1 cellular context compared by ENCODE assay signal in the genomic region with DNA sequence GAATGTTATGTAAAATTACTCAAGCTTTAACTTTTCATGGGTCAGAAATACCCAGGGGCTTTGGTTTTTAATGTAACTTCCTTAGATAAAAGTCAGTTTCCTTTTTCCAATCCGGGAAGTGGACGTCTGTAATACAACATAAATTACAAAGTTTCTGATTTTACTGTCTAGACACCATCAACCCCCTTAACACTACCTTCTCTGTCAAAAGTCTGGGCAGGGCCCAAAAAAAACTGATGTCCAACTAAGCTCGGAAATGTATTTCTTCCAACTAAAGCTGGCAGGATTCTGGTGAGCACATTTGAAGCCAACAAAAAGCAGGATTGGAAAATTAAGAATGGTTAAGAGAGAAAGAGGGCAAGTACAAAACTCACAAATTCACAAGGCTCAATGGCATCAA.
TF ChIP-seq lines count a peak whose summit lies in the region.

No MANE protein-coding gene starts in this region.

TF ChIP-seq in IMR-90, 13 proteins besides CTCF, POLR2A, EP300 and RAD21:
- TF ChIP-seq MAFK (IDR thresholded peaks at IDR 0.05; ENCODE audit: low read depth, low read length) (no peak), MXI1 (IDR thresholded peaks at IDR 0.05; ENCODE audit: borderline replicate concordance, low read depth, low read length) (no peak), NFE2L2 (IDR thresholded peaks at IDR 0.05; ENCODE audit: low read depth, low read length) (no peak), CEBPB (IDR thresholded peaks at IDR 0.05; ENCODE audit: low read depth, low read length) (no peak), FOS (IDR thresholded peaks at IDR 0.05; ENCODE audit: low read depth, low read length) (no peak), CHD1 (IDR thresholded peaks at IDR 0.05; ENCODE audit: low read depth, low read length) (no peak), RFX5 (IDR thresholded peaks at IDR 0.05; ENCODE audit: low read depth, low read length) (no peak), SMC3 (IDR thresholded peaks at IDR 0.05; ENCODE audit: low read depth, low read length) (no peak)
- TF ChIP-seq, protein P1, sequence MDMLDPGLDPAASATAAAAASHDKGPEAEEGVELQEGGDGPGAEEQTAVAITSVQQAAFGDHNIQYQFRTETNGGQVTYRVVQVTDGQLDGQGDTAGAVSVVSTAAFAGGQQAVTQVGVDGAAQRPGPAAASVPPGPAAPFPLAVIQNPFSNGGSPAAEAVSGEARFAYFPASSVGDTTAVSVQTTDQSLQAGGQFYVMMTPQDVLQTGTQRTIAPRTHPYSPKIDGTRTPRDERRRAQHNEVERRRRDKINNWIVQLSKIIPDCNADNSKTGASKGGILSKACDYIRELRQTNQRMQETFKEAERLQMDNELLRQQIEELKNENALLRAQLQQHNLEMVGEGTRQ (IDR thresholded peaks at IDR 0.05; ENCODE audit: low read depth, low read length) = no peak
- TF ChIP-seq, protein P2, sequence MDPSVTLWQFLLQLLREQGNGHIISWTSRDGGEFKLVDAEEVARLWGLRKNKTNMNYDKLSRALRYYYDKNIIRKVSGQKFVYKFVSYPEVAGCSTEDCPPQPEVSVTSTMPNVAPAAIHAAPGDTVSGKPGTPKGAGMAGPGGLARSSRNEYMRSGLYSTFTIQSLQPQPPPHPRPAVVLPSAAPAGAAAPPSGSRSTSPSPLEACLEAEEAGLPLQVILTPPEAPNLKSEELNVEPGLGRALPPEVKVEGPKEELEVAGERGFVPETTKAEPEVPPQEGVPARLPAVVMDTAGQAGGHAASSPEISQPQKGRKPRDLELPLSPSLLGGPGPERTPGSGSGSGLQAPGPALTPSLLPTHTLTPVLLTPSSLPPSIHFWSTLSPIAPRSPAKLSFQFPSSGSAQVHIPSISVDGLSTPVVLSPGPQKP (IDR thresholded peaks at IDR 0.05; ENCODE audit: borderline replicate concordance, low read depth, low read length) = no peak
